In the genomic region with DNA sequence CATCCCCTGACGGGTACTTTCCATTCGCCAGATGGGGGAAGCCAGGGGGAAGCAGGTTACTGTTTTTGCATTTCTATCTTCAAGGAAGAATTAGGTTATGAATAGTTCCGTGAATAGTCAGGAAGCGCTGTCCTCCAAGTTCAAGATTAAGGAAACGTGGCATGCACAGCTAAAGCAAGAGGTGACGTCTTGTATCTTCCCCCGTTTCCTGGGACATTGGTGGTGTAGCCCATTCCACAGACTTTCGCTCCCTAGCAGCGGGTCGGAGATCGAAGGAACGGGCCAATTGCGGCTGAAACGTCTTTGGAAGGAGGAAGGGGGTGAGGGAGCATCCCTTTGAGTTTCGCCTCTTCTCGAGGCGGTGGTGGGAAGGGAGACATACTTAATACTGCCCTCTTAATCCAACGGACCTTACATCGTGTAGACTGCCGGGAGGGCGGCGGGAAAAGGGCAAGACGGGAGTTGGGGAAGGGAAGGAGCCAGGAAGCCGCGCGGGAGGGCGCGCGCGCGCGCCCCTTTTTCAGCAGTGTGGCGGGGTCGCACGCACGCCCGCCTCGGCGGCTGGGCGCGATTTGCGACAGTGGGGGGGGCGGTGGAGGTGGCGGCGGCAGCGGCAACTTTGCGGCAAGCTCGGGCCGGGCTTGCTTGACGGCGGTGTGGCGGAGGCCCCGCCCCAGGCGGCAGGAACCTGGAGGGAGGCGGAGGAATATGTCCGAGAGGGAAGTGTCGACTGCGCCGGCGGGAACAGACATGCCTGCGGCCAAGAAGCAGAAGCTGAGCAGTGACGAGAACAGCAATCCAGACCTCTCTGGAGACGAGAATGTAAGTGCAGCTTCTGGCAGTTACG, we compare ENCODE assay signal across 1 cellular context.
TF ChIP-seq lines count a peak whose summit lies in the region.

Gene EED (plus strand): TSS at position 232 of the 847 bp plus-strand sequence. CDS start 477 bp downstream, at position 709.

TF ChIP-seq in K562, 482 proteins besides CTCF, POLR2A, EP300 and RAD21 (continued from another document and continues in another):
- TF ChIP-seq ZNF512 (tag; IDR thresholded peaks at IDR 0.05) (no peak), MED1 (CRISPR knock-in tag; IDR thresholded peaks at IDR 0.05; ENCODE audit: borderline replicate concordance) (no peak), HDAC1 (IDR thresholded peaks at IDR 0.05) (peak in 1 of 2 experiments; percentile 86; a peak in 2 of 4 replicates), ZNF133 (CRISPR knock-in tag; IDR thresholded peaks at IDR 0.05) (no peak), KDM4B (IDR thresholded peaks at IDR 0.05; ENCODE audit: borderline replicate concordance in 2 of 2, low read depth in 1 of 2) (peak in 1 of 2 experiments; percentile 72; a peak in 1 of 4 replicates), REST (CRISPR knock-in tag; IDR thresholded peaks at IDR 0.05; ENCODE audit: low read depth) (0 out of 2 replicates have a peak, but pooled peaks have one; percentile 38), FOXA1 (IDR thresholded peaks at IDR 0.05; ENCODE audit: borderline replicate concordance) (no peak), TEAD2 (tag; IDR thresholded peaks at IDR 0.05) (no peak), ZNF655 (CRISPR knock-in tag; IDR thresholded peaks at IDR 0.05) (no peak), HDAC2 (IDR thresholded peaks at IDR 0.05) (peak; percentile 54; the same call in 1 of the 2 replicates), MEF2D (tag; conservative IDR thresholded peaks at IDR 0.05; ENCODE audit: low read depth) (0 out of 2 replicates have a peak, but pooled peaks have one; percentile 38), IFI16 (CRISPR knock-in tag; IDR thresholded peaks at IDR 0.05) (no peak), ZNF217 (CRISPR knock-in tag; IDR thresholded peaks at IDR 0.05) (no peak), ZNF263 (CRISPR knock-in tag; IDR thresholded peaks at IDR 0.05; ENCODE audit: borderline replicate concordance) (peak; percentile 50; the same call in 1 of the 2 replicates), NFE2 (IDR thresholded peaks at IDR 0.05; ENCODE audit: low read depth) (no peak), FOS (IDR thresholded peaks at IDR 0.05; ENCODE audit: extremely low read depth, insufficient read length) (no peak), ZNF318 (IDR thresholded peaks at IDR 0.05; ENCODE audit: borderline replicate concordance in 1 of 2, low read depth in 1 of 2) (no peak), PHF21A (IDR thresholded peaks at IDR 0.05; ENCODE audit: borderline replicate concordance, low read depth) (peak; percentile 72), XRCC5 (IDR thresholded peaks at IDR 0.05; ENCODE audit: low read depth, low read length) (peak; percentile 74), ZNF644 (tag; IDR thresholded peaks at IDR 0.05; ENCODE audit: low read depth) (no peak; the same call in 1 of the 2 replicates), ZNF507 (tag; conservative IDR thresholded peaks at IDR 0.05) (no peak), RBM39 (optimal IDR thresholded peaks at IDR 0.05; ENCODE audit: low read depth, low read length) (peak; percentile 74), CBFA2T3 (IDR thresholded peaks at IDR 0.05) (peak; percentile 43; the same call in 1 of the 2 replicates), HDAC8 (tag; IDR thresholded peaks at IDR 0.05) (no peak), HDAC3 (IDR thresholded peaks at IDR 0.05; ENCODE audit: borderline replicate concordance, partially characterized antibody) (no peak), ZNF740 (CRISPR knock-in tag; IDR thresholded peaks at IDR 0.05) (peak; percentile 100), ZNF740 (tag; IDR thresholded peaks at IDR 0.05) (peak in 1 of 2 experiments; percentile 100; a peak in 2 of 4 replicates), ZBTB33 (CRISPR knock-in tag; IDR thresholded peaks at IDR 0.05) (no peak; the same call in 1 of the 2 replicates), GABPB2 (CRISPR knock-in tag; conservative IDR thresholded peaks at IDR 0.05) (no peak), ZNF282 (CRISPR knock-in tag; IDR thresholded peaks at IDR 0.05) (no peak), GABPB1 (CRISPR knock-in tag; IDR thresholded peaks at IDR 0.05) (peak; percentile 83), FOXJ2 (tag; IDR thresholded peaks at IDR 0.05) (no peak)
- TF ChIP-seq, protein P1, sequence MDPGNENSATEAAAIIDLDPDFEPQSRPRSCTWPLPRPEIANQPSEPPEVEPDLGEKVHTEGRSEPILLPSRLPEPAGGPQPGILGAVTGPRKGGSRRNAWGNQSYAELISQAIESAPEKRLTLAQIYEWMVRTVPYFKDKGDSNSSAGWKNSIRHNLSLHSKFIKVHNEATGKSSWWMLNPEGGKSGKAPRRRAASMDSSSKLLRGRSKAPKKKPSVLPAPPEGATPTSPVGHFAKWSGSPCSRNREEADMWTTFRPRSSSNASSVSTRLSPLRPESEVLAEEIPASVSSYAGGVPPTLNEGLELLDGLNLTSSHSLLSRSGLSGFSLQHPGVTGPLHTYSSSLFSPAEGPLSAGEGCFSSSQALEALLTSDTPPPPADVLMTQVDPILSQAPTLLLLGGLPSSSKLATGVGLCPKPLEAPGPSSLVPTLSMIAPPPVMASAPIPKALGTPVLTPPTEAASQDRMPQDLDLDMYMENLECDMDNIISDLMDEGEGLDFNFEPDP (CRISPR knock-in tag; IDR thresholded peaks at IDR 0.05) = 0 out of 2 replicates have a peak, but pooled peaks have one; percentile 9
- TF ChIP-seq, protein P2, sequence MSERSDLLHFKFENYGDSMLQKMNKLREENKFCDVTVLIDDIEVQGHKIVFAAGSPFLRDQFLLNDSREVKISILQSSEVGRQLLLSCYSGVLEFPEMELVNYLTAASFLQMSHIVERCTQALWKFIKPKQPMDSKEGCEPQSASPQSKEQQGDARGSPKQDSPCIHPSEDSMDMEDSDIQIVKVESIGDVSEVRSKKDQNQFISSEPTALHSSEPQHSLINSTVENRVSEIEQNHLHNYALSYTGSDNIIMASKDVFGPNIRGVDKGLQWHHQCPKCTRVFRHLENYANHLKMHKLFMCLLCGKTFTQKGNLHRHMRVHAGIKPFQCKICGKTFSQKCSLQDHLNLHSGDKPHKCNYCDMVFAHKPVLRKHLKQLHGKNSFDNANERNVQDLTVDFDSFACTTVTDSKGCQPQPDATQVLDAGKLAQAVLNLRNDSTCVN (CRISPR knock-in tag; IDR thresholded peaks at IDR 0.05) = 0 out of 2 replicates have a peak, but pooled peaks have one; percentile 65
